ENCODE assay signal across 18 cellular contexts in genomic region chr19:19146865-19147264, GRCh38. TPM values are rescaled to one million over a fixed set of nuclear protein-coding genes. Genes with fewer than 3 reads are reported as not detected.
A peak's percentile ranks its signal among the peaks of the same experiment; 100 is the strongest.
DNase-seq lines count a peak whose midpoint lies in the region; TF ChIP-seq lines count a peak whose summit lies in the region.
"Had no signal": no experiment of that assay in that cellular context is flagged by ENCODE, and none has a peak within 500 bp of the region (broad histone marks: within the 10 kb centered on the region; RNA-seq: fewer than 3 reads in every experiment).

No MANE protein-coding gene starts in this region.

- H3K27ac Mint-ChIP-seq in T-helper 2 cell treated with Interferon-gamma antibody and Interleukin-4, amounts not matched to agents 5 μg/mL and 100 μg/mL, for 36 hours: no peak overlapping the region
- H3K27ac Mint-ChIP-seq: CD4-positive, alpha-beta memory T cell; GM23338 had no signal

- DNase-seq in Karpas-422: no peak
- no peak for DNase-seq in neuronal stem cell (ENCODE audit: low spot score)
- no peak for DNase-seq in T-helper 2 cell treated with Interferon-gamma antibody and Interleukin-4, amounts not matched to agents 5 μg/mL and 100 μg/mL, for 36 hours (ENCODE audit: low spot score)
- DNase-seq in activated naive CD4-positive, alpha-beta T cell treated with Interleukin-2 at 50 U/mL for 16 hours: no peak
- DNase-seq in MG63: no peak
- DNase-seq: 8988T; CD4-positive, alpha-beta memory T cell; DMS153; DMS79; GF-D8; HCEC 1CT had no signal

- no peak overlapping the region for H2BK5ac ChIP-seq in neuronal stem cell (ENCODE audit: low read length)

- no peak overlapping the region for H2BK15ac ChIP-seq in neuronal stem cell (ENCODE audit: low read length)

- no peak overlapping the region for H2BK12ac ChIP-seq in neuronal stem cell (ENCODE audit: low read length)

- peak overlapping the region; percentile 50 for H3K4me2 ChIP-seq in DOHH2 (ENCODE audit: low read length)
- no peak overlapping the region for H3K4me2 ChIP-seq in Karpas-422 (ENCODE audit: low read depth, low read length, poor library complexity, severe bottlenecking)
- peak overlapping the region; percentile 20 for H3K4me2 ChIP-seq in SU-DHL-6 (ENCODE audit: low read depth, low read length, poor library complexity, severe bottlenecking)
- no peak overlapping the region for H3K4me2 ChIP-seq in neuronal stem cell (ENCODE audit: insufficient read depth, low read length, poor library complexity, severe bottlenecking)
- H3K4me2 ChIP-seq: BLaER1, GM23338 had no signal

- H3K79me2 ChIP-seq in DOHH2 (ENCODE audit: control insufficient read depth, low read length): peaks cover 15% of the 10 kb centered on the region
- H3K79me2 ChIP-seq in Karpas-422 (ENCODE audit: low read length): 0 out of 2 replicates have a peak, but pooled peaks cover 2% of the 10 kb centered on the region
- peaks cover 3% of the 10 kb centered on the region; the same call in 1 of the 2 replicates for H3K79me2 ChIP-seq in SU-DHL-6 (ENCODE audit: insufficient read depth, low read length)

- H3K9me2 ChIP-seq in DOHH2 (replicated peaks; ENCODE audit: control insufficient read depth, low read length): no peaks in the 10 kb centered on the region
- no peaks in the 10 kb centered on the region for H3K9me2 ChIP-seq in Karpas-422 (replicated peaks; ENCODE audit: insufficient read depth, low read length)
- H3K9me2 ChIP-seq in SU-DHL-6 (replicated peaks; ENCODE audit: insufficient read depth, low read length): no peaks in the 10 kb centered on the region

- H3K9me3 ChIP-seq in DOHH2 (ENCODE audit: control insufficient read depth, insufficient read depth, low read length) (no peaks in the 10 kb centered on the region), Karpas-422 (ENCODE audit: low read length) (no peaks in the 10 kb centered on the region), SU-DHL-6 (ENCODE audit: insufficient read depth, low read length) (no peaks in the 10 kb centered on the region), neuronal stem cell (replicated peaks in 1 of 2; ENCODE audit: control insufficient read depth in 2 of 2, insufficient read depth in 1 of 2, low read depth in 1 of 2, low read length in 2 of 2) (no peaks in the 10 kb centered on the region), MG63 (no peaks in the 10 kb centered on the region)
- H3K9me3 ChIP-seq: BLaER1 had no signal

- no peak overlapping the region for H4K8ac ChIP-seq in neuronal stem cell (ENCODE audit: low read depth, low read length)

- H3K27me3 Mint-ChIP-seq in T-helper 2 cell treated with Interferon-gamma antibody and Interleukin-4, amounts not matched to agents 5 μg/mL and 100 μg/mL, for 36 hours (ENCODE audit: low read depth): no peaks in the 10 kb centered on the region
- H3K27me3 Mint-ChIP-seq: CD4-positive, alpha-beta memory T cell had no signal

- no peak overlapping the region for H3K4me3 Mint-ChIP-seq in T-helper 2 cell treated with Interferon-gamma antibody and Interleukin-4, amounts not matched to agents 5 μg/mL and 100 μg/mL, for 36 hours
- H3K4me3 Mint-ChIP-seq: CD14-positive monocyte; CD4-positive, alpha-beta memory T cell; GM23338 had no signal

- H3K36me3 ChIP-seq in DOHH2 (ENCODE audit: control insufficient read depth, low read length): peaks cover 71% of the 10 kb centered on the region
- H3K36me3 ChIP-seq in Karpas-422 (ENCODE audit: insufficient read depth, low read length): peaks cover 48% of the 10 kb centered on the region
- H3K36me3 ChIP-seq in SU-DHL-6 (ENCODE audit: low read length): peaks cover 10% of the 10 kb centered on the region
- peaks cover 0 to 8% of the 10 kb centered on the region in 2 donors for H3K36me3 ChIP-seq in neuronal stem cell (replicated peaks in 1 of 2; ENCODE audit: control insufficient read depth in 2 of 2, insufficient read depth in 2 of 2, low read length in 2 of 2)
- peaks cover 11% of the 10 kb centered on the region for H3K36me3 ChIP-seq in MG63

- H3K23ac ChIP-seq in neuronal stem cell (ENCODE audit: low read depth, low read length, poor library complexity): no peak overlapping the region

- H3K27ac ChIP-seq in DOHH2 (ENCODE audit: low read depth, low read length): peak overlapping the region; percentile 34; the same call in 1 of the 2 replicates
- peak overlapping the region; percentile 64 for H3K27ac ChIP-seq in Karpas-422 (ENCODE audit: low read length)
- peak overlapping the region; percentile 73 for H3K27ac ChIP-seq in SU-DHL-6 (ENCODE audit: low read depth, low read length)
- no peak overlapping the region for H3K27ac ChIP-seq in neuronal stem cell (replicated peaks; ENCODE audit: low read length)
- H3K27ac ChIP-seq: BLaER1, HL-60 had no signal

- H3F3A ChIP-seq in DOHH2 (ENCODE audit: control insufficient read depth, insufficient read depth) (peaks cover 59% of the 10 kb centered on the region), SU-DHL-6 (ENCODE audit: insufficient read depth) (peaks cover 82% of the 10 kb centered on the region)

- H3K36me3 Mint-ChIP-seq in T-helper 2 cell treated with Interferon-gamma antibody and Interleukin-4, amounts not matched to agents 5 μg/mL and 100 μg/mL, for 36 hours (ENCODE audit: low read depth): peaks cover 3% of the 10 kb centered on the region

- H3K9me3 Mint-ChIP-seq in T-helper 2 cell treated with Interferon-gamma antibody and Interleukin-4, amounts not matched to agents 5 μg/mL and 100 μg/mL, for 36 hours: no peaks in the 10 kb centered on the region
- H3K9me3 Mint-ChIP-seq: CD4-positive, alpha-beta memory T cell; GM23338 had no signal

- H2AFZ ChIP-seq in Karpas-422 (ENCODE audit: low read length) (no peak overlapping the region), SU-DHL-6 (ENCODE audit: low read depth, low read length, severe bottlenecking) (no peak overlapping the region), neuronal stem cell (ENCODE audit: low read length) (no peak overlapping the region)
- H2AFZ ChIP-seq: GM23338 had no signal

- no peak overlapping the region for H4K91ac ChIP-seq in neuronal stem cell (ENCODE audit: low read depth, low read length, poor library complexity)

- H3K4ac ChIP-seq in neuronal stem cell (ENCODE audit: low read length): no peak overlapping the region

- H3K4me1 Mint-ChIP-seq in T-helper 2 cell treated with Interferon-gamma antibody and Interleukin-4, amounts not matched to agents 5 μg/mL and 100 μg/mL, for 36 hours (ENCODE audit: low read depth): no peaks in the 10 kb centered on the region
- H3K4me1 Mint-ChIP-seq: CD14-positive monocyte; CD4-positive, alpha-beta memory T cell; GM23338 had no signal

- H3K27me3 ChIP-seq in DOHH2 (ENCODE audit: control insufficient read depth, low read length): no peaks in the 10 kb centered on the region
- no peaks in the 10 kb centered on the region for H3K27me3 ChIP-seq in Karpas-422 (ENCODE audit: low read length)
- H3K27me3 ChIP-seq in SU-DHL-6 (ENCODE audit: low read length): no peaks in the 10 kb centered on the region
- H3K27me3 ChIP-seq in neuronal stem cell (ENCODE audit: control insufficient read depth in 3 of 3, insufficient read depth in 3 of 3, low read depth in 1 of 3, low read length in 3 of 3): peaks cover 0 to 2% (median 0%) of the 10 kb centered on the region in 3 experiments
- no peaks in the 10 kb centered on the region for H3K27me3 ChIP-seq in MG63
- H3K27me3 ChIP-seq: BLaER1 had no signal

- H2AK5ac ChIP-seq in neuronal stem cell (ENCODE audit: low read depth, low read length): peak overlapping the region; percentile 2

- H2BK120ac ChIP-seq in neuronal stem cell (ENCODE audit: low read depth, low read length): no peak overlapping the region

- TF ChIP-seq CTCF in DOHH2 (IDR thresholded peaks at IDR 0.05; ENCODE audit: low read depth, low read length, poor library complexity, severe bottlenecking) (no peak), SU-DHL-6 (IDR thresholded peaks at IDR 0.05; ENCODE audit: insufficient read depth, low read length, poor library complexity, severe bottlenecking) (no peak)

- peak overlapping the region; percentile 30; the same call in 1 of the 2 replicates for H3K9ac ChIP-seq in Karpas-422 (ENCODE audit: low read length)
- H3K9ac ChIP-seq in SU-DHL-6 (ENCODE audit: low read length): peak overlapping the region; percentile 5; the same call in 1 of the 2 replicates
- peak overlapping the region; percentile 44 for H3K9ac ChIP-seq in neuronal stem cell (ENCODE audit: low read depth, low read length, poor library complexity)
- H3K9ac ChIP-seq: BLaER1 had no signal

- H3K4me3 ChIP-seq in DOHH2 (ENCODE audit: low read length) (no peak overlapping the region), Karpas-422 (ENCODE audit: low read length) (no peak overlapping the region), SU-DHL-6 (ENCODE audit: insufficient read depth, low read length, poor library complexity, severe bottlenecking) (no peak overlapping the region), neuronal stem cell (ENCODE audit: low read length in 2 of 2) (no peak overlapping the region), MG63 (no peak overlapping the region)
- H3K4me3 ChIP-seq: BLaER1, GM23338 had no signal

- no CpG with 5 or more reads among the region's 7 CpGs for whole genome bisulfite sequencing in neuronal stem cell (ENCODE audit: extremely low coverage in 2 of 2, insufficient read length in 2 of 2, insufficient replicate concordance in 1 of 2), 2 donors

- no peak overlapping the region for H3K18ac ChIP-seq in neuronal stem cell (ENCODE audit: low read length)

- no peak overlapping the region for H3K14ac ChIP-seq in neuronal stem cell (ENCODE audit: low read length)

- H3K4me1 ChIP-seq in DOHH2 (ENCODE audit: control insufficient read depth, low read length) (peaks cover 78% of the 10 kb centered on the region), Karpas-422 (ENCODE audit: low read length) (peaks cover 60% of the 10 kb centered on the region), neuronal stem cell (ENCODE audit: control insufficient read depth in 2 of 2, insufficient read depth in 1 of 2, low read depth in 1 of 2, low read length in 2 of 2) (no peaks in the 10 kb centered on the region)

- H4K20me1 ChIP-seq in DOHH2 (ENCODE audit: control insufficient read depth, insufficient read depth, low read depth, low read length) (peaks cover 6% of the 10 kb centered on the region; the same call in 1 of the 2 replicates), Karpas-422 (ENCODE audit: insufficient read depth, low read depth, low read length) (peaks cover 33% of the 10 kb centered on the region; the same call in 1 of the 2 replicates), SU-DHL-6 (ENCODE audit: low read depth, low read length) (no peaks in the 10 kb centered on the region; the same call in 1 of the 2 replicates)
- H4K20me1 ChIP-seq: BLaER1 had no signal

- H3K79me1 ChIP-seq in neuronal stem cell (ENCODE audit: low read depth, low read length): no peaks in the 10 kb centered on the region

RNA-seq across cellular contexts. Expression of gene TMEM161A, which starts 8.6 kb away (rescaled TPM):
- 24.9 and 58.5 TPM in 2 replicates for total RNA-seq in Karpas-422 (2014; rRNA removed; shearing (Covaris generic); ENCODE audit: low replicate concordance)
- polyA plus RNA-seq in neuronal stem cell (2013, experiment 1 of 2): 25.5 TPM
- 24.0 TPM for polyA plus RNA-seq in neuronal stem cell (2013, experiment 2 of 2)
- total RNA-seq in MG63 (2014; rRNA removed; shearing (Covaris generic); ENCODE audit: low replicate concordance): 33.2 and 64.3 TPM in 2 replicates

RNA-seq across cellular contexts. Expression of gene MEF2B, which starts 23.2 kb away (rescaled TPM):
- 395 and 679 TPM in 2 replicates for total RNA-seq in Karpas-422 (2014; rRNA removed; shearing (Covaris generic); ENCODE audit: low replicate concordance)
- polyA plus RNA-seq in neuronal stem cell (2013, experiment 1 of 2): 1.1 TPM
- polyA plus RNA-seq in neuronal stem cell (2013, experiment 2 of 2): 1.2 TPM
- total RNA-seq in MG63 (2014; rRNA removed; shearing (Covaris generic); ENCODE audit: low replicate concordance): 2.1 TPM in 1 of 2 replicates, not detected in the other
- total RNA-seq: HT1080 had no signal

RNA-seq across cellular contexts. Expression of gene BORCS8, which starts 45.1 kb away (rescaled TPM):
- 6.6 and 12.3 TPM in 2 replicates for total RNA-seq in Karpas-422 (2014; rRNA removed; shearing (Covaris generic); ENCODE audit: low replicate concordance)
- polyA plus RNA-seq in neuronal stem cell (2013, experiment 1 of 2): 12.9 TPM
- 11.9 TPM for polyA plus RNA-seq in neuronal stem cell (2013, experiment 2 of 2)
- total RNA-seq in MG63 (2014; rRNA removed; shearing (Covaris generic); ENCODE audit: low replicate concordance): 16.5 and 37.4 TPM in 2 replicates

RNA-seq across cellular contexts. Expression of gene RFXANK, which starts 45.2 kb away (rescaled TPM):
- 170 and 176 TPM in 2 replicates for total RNA-seq in Karpas-422 (2014; rRNA removed; shearing (Covaris generic); ENCODE audit: low replicate concordance)
- 141 TPM for polyA plus RNA-seq in neuronal stem cell (2013, experiment 1 of 2)
- 136 TPM for polyA plus RNA-seq in neuronal stem cell (2013, experiment 2 of 2)
- total RNA-seq in MG63 (2014; rRNA removed; shearing (Covaris generic); ENCODE audit: low replicate concordance): 64.9 and 144 TPM in 2 replicates

RNA-seq across cellular contexts. Expression of gene NR2C2AP, which starts 56.3 kb away (rescaled TPM):
- total RNA-seq in Karpas-422 (2014; rRNA removed; shearing (Covaris generic); ENCODE audit: low replicate concordance): 6.9 and 21.4 TPM in 2 replicates
- 5.6 TPM for polyA plus RNA-seq in neuronal stem cell (2013, experiment 1 of 2)
- polyA plus RNA-seq in neuronal stem cell (2013, experiment 2 of 2): 5.8 TPM
- 46.4 and 63.1 TPM in 2 replicates for total RNA-seq in MG63 (2014; rRNA removed; shearing (Covaris generic); ENCODE audit: low replicate concordance)

Comparison
In these comparisons a context has a peak if more than half of its experiments do, and no peak if none do; other contexts are left out.
1. H3K4me2 ChIP-seq: peak in DOHH2 (single experiment) and SU-DHL-6 (single experiment); none in Karpas-422 (single experiment) and neuronal stem cell (single experiment).
2. RNA of gene MEF2B, which starts 23.2 kb away (total RNA-seq): 395 to 679 TPM in Karpas-422; 2.1 TPM in MG63; every median in the first group is over 100 times any median in the second.
3. Peak in every context shown above with its lines, with median percentiles within 50 percentile points of each other: H3K9ac ChIP-seq.